Comparison of ENCODE assay signal across 8 cellular contexts in genomic region chr9:36023260-36024048, GRCh38. TPM values are rescaled to one million over a fixed set of nuclear protein-coding genes. Genes with fewer than 3 reads are reported as not detected.
DNase-seq lines count a peak whose midpoint lies in the region; ATAC-seq and TF ChIP-seq lines count a peak whose summit lies in the region.

No MANE protein-coding gene starts in this region.

- no peak overlapping the region for H3K27ac ChIP-seq in GM23248
- no peak overlapping the region for H3K27ac ChIP-seq in coronary artery
- H3K27ac ChIP-seq in liver (ENCODE audit: low read depth in 1 of 2, low read length in 2 of 2) = no peak overlapping the region

- H3K4me1 ChIP-seq in GM23248 (ENCODE audit: insufficient read depth) (peaks cover 10% of the 10 kb centered on the region), liver (ENCODE audit: control insufficient read depth in 4 of 4, insufficient read depth in 4 of 4, low read length in 3 of 4) (no peaks in the 10 kb centered on the region)

- H3K4me2 ChIP-seq in GM23248 (ENCODE audit: unreplicated experiment) = no peak overlapping the region

- ATAC-seq in GM18870 (IDR thresholded peaks at IDR 0.05; ENCODE audit: unreplicated experiment) = no peak

- H3K9ac ChIP-seq in GM23248 (no peak overlapping the region), liver (ENCODE audit: low read depth in 1 of 2, low read length in 2 of 2) (no peak overlapping the region)

- 55 to 56% methylated on average over 13 of the region's 13 CpGs for WGBS in GM23248 (ENCODE audit: low coverage in 1 of 2, low lambda C conversion rate in 2 of 2, missing lambda C conversion rate in 2 of 2), 2 experiments
- WGBS in liver = 42% methylated on average over 13 of the region's 13 CpGs

- H3K9me2 ChIP-seq in GM23248 (ENCODE audit: insufficient read depth) = no peaks in the 10 kb centered on the region

- no peak overlapping the region for H3K4me3 ChIP-seq in GM23248
- no peak overlapping the region for H3K4me3 ChIP-seq in coronary artery
- H3K4me3 ChIP-seq in liver (ENCODE audit: low read depth in 1 of 3, low read length in 3 of 3) = no peak overlapping the region

- H3K27me3 ChIP-seq in GM23248 (replicated peaks; ENCODE audit: insufficient read depth) (no peaks in the 10 kb centered on the region), liver (ENCODE audit: control insufficient read depth in 4 of 4, insufficient read depth in 4 of 4, low read length in 3 of 4) (no peaks in the 10 kb centered on the region)

- peak; percentile 87 to 96 for TF ChIP-seq RAD21 in liver (IDR thresholded peaks at IDR 0.05)

- H3K36me3 ChIP-seq in GM23248 (ENCODE audit: low read depth) = no peaks in the 10 kb centered on the region
- H3K36me3 ChIP-seq in liver (ENCODE audit: control insufficient read depth in 4 of 4, insufficient read depth in 3 of 4, low read depth in 1 of 4, low read length in 3 of 4) = no peaks in the 10 kb centered on the region

- TF ChIP-seq CTCF in coronary artery (IDR thresholded peaks at IDR 0.05) (peak; percentile 67), liver (IDR thresholded peaks at IDR 0.05; ENCODE audit: low read depth, low read length, missing input control) (peak; percentile 75)

- in situ Hi-C loops in GM23248 (cut with MboI) = no loop called here

- H3K9me3 ChIP-seq in GM23248 (ENCODE audit: low read depth) (no peaks in the 10 kb centered on the region), liver (ENCODE audit: control insufficient read depth in 4 of 4, low read length in 3 of 4) (no peaks in the 10 kb centered on the region)

- no peaks in the 10 kb centered on the region for H4K20me1 ChIP-seq in GM23248 (ENCODE audit: insufficient read depth)

- DNase-seq in AG20443 (ENCODE audit: low spot score) (peak; percentile 73), GM23248 (peak; percentile 82), NCI-H226 (peak; percentile 16), coronary artery (ENCODE audit: low spot score) (no peak)
- peak; percentile 76 for DNase-seq in activated CD4-positive, alpha-beta T cell treated with anti-CD3 and anti-CD28 coated beads for 48 hours
- peak; percentile 14 for DNase-seq in stimulated activated CD8-positive, alpha-beta memory T cell treated with anti-CD3 and anti-CD28 coated beads, Interleukin-12 subunit alpha, Interleukin-12 subunit beta, amount 100 ng/mL, for 24 hours (ENCODE audit: extremely low read depth)

- H2AFZ ChIP-seq in GM23248 = no peak overlapping the region

- H3F3A ChIP-seq in GM23248 (ENCODE audit: insufficient read depth) = peaks cover 11% of the 10 kb centered on the region

- no peaks in the 10 kb centered on the region for H3K79me2 ChIP-seq in GM23248 (ENCODE audit: insufficient read depth)

TF ChIP-seq in liver, 16 proteins besides CTCF, POLR2A, EP300 and RAD21:
- no peak for TF ChIP-seq REST (IDR thresholded peaks at IDR 0.05)
- no peak for TF ChIP-seq ATF3 (IDR thresholded peaks at IDR 0.05)
- TF ChIP-seq SP1 (IDR thresholded peaks at IDR 0.05) = no peak
- no peak for TF ChIP-seq FOXA1 (IDR thresholded peaks at IDR 0.05)
- TF ChIP-seq HNF4G (IDR thresholded peaks at IDR 0.05) = no peak
- TF ChIP-seq RXRA (IDR thresholded peaks at IDR 0.05) = no peak
- TF ChIP-seq ZBTB33 (IDR thresholded peaks at IDR 0.05) = no peak
- no peak for TF ChIP-seq FOXA2 (IDR thresholded peaks at IDR 0.05)
- TF ChIP-seq TAF1 (conservative IDR thresholded peaks at IDR 0.05) = no peak
- TF ChIP-seq HNF4A (conservative IDR thresholded peaks at IDR 0.05) = no peak

RNA-seq across cellular contexts. Expression of gene RECK, which starts 13.3 kb away (rescaled TPM):
- 113 and 127 TPM in 2 replicates for total RNA-seq in GM23248 (2014; rRNA removed; shearing (Covaris generic))
- 161 and 165 TPM in 2 replicates for polyA plus RNA-seq in GM23248 (2016; fragmentation: Nextera tagmentation; extraction: Ambion mirVana)
- 1 to 10 TPM; 2.1 to 3.5 TPM for total RNA-seq in liver
- 1 to 10 TPM; 2.1 to 2.5 TPM for polyA plus RNA-seq in liver

Comparison
In these comparisons a context has a peak if more than half of its experiments do, and no peak if none do; other contexts are left out.
1. RNA of gene RECK, which starts 13.3 kb away (total RNA-seq): 113 to 127 TPM in GM23248; 2.1 to 3.5 TPM in liver; every median in the first group is over 10 times any median in the second.